8 cellular contexts compared by ENCODE assay signal in the genomic region with DNA sequence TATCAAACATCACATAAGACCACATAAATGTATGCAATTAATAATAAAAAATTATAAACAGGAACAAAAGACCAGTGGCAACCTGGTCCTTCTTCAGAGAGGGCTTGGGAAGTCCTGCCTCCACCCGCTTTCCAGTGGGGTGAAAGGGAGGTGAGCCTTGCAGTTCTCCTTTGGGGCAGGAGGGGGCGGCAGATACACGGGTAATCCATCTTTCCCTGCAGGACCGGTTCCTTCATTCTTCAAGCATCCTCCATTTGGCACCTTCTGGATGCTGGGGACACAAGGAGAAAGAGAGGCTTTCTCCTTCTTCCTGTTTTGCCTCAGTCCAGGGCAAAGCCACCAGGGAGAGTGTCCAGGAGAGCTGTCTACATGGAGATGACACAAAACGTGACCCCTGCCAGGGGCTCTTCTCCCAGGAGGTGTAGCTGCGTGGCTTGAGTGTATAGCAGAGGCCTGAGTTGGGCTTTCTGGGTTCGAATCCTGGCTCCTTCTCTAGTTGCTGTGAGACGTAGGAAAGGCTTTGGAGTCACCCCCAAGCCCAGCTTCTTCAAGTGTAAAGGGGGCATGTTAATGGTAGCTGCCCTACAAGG. TPM values are rescaled to one million over a fixed set of nuclear protein-coding genes. Genes with fewer than 3 reads are reported as not detected.
DNase-seq lines count a peak whose midpoint lies in the region; ATAC-seq and TF ChIP-seq lines count a peak whose summit lies in the region.

No MANE protein-coding gene starts in this region.

- peak; percentile 76 for DNase-seq in EL
- DNase-seq in MG63 = peak; percentile 60
- DNase-seq in activated naive CD8-positive, alpha-beta T cell treated with anti-CD3 and anti-CD28 coated beads, Interleukin-2, amount 10 ng/mL, durations not matched to agents 7 days and 5 days = peak; percentile 76
- DNase-seq in cardiac septum (ENCODE audit: low spot score) = peak; percentile 89
- DNase-seq in prostate gland (ENCODE audit: low spot score) = peak; percentile 78

- no peaks in the 10 kb centered on the region for H4K20me1 ChIP-seq in SU-DHL-6 (ENCODE audit: low read depth, low read length)

- H3K4me3 ChIP-seq in MG63 = no peak overlapping the region
- no peak overlapping the region for H3K4me3 ChIP-seq in SU-DHL-6 (ENCODE audit: insufficient read depth, low read length, poor library complexity, severe bottlenecking)
- H3K4me3 ChIP-seq in prostate gland = no peak overlapping the region

- H3K36me3 ChIP-seq in MG63 (no peaks in the 10 kb centered on the region), SU-DHL-6 (ENCODE audit: low read length) (no peaks in the 10 kb centered on the region), prostate gland (no peaks in the 10 kb centered on the region)

- WGBS in prostate gland = 40% methylated on average over 8 of the region's 8 CpGs

- no peak overlapping the region for H3K27ac ChIP-seq in SU-DHL-6 (ENCODE audit: low read depth, low read length)
- H3K27ac ChIP-seq in prostate gland = no peak overlapping the region

- no peaks in the 10 kb centered on the region for H3K79me2 ChIP-seq in SU-DHL-6 (ENCODE audit: insufficient read depth, low read length)

- no peaks in the 10 kb centered on the region for H3K4me1 ChIP-seq in prostate gland (replicated peaks)

- no peaks in the 10 kb centered on the region for H3K9me2 ChIP-seq in SU-DHL-6 (replicated peaks; ENCODE audit: insufficient read depth, low read length)

- no peaks in the 10 kb centered on the region for H3F3A ChIP-seq in SU-DHL-6 (ENCODE audit: insufficient read depth)

- POLR2A ChIA-PET in activated naive CD8-positive, alpha-beta T cell treated with anti-CD3 and anti-CD28 coated beads, Interleukin-2, amount 10 ng/mL, durations not matched to agents 7 days and 5 days (lab: Charles Lee) = interaction anchor here (0.6 kb wide), 1 partner anchor 239 kb away, joined by 3 read pairs; no protein-coding TSS in a partner anchor

- H2AFZ ChIP-seq in SU-DHL-6 (ENCODE audit: low read depth, low read length, severe bottlenecking) = no peak overlapping the region

- ATAC-seq in activated naive CD8-positive, alpha-beta T cell treated with anti-CD3 and anti-CD28 coated beads, Interleukin-2, amount 10 ng/mL, durations not matched to agents 7 days and 5 days (ENCODE audit: low read depth) = peak; percentile 61
- ATAC-seq in HG02885 (IDR thresholded peaks at IDR 0.05; ENCODE audit: poor library complexity, unreplicated experiment) = no peak
- ATAC-seq in HG02678 (IDR thresholded peaks at IDR 0.05; ENCODE audit: unreplicated experiment) = no peak

- H3K27me3 Mint-ChIP-seq in activated naive CD8-positive, alpha-beta T cell treated with anti-CD3 and anti-CD28 coated beads, Interleukin-2, amount 10 ng/mL, durations not matched to agents 7 days and 5 days = peaks cover 51% of the 10 kb centered on the region

- peak; percentile 82 for TF ChIP-seq CTCF in SU-DHL-6 (IDR thresholded peaks at IDR 0.05; ENCODE audit: insufficient read depth, low read length, poor library complexity, severe bottlenecking)
- peak; percentile 66 to 98 (median 94) for TF ChIP-seq CTCF in prostate gland (IDR thresholded peaks at IDR 0.05)

- H3K4me2 ChIP-seq in SU-DHL-6 (ENCODE audit: low read depth, low read length, poor library complexity, severe bottlenecking) = no peak overlapping the region

- no peak overlapping the region for H3K27ac Mint-ChIP-seq in activated naive CD8-positive, alpha-beta T cell treated with anti-CD3 and anti-CD28 coated beads, Interleukin-2, amount 10 ng/mL, durations not matched to agents 7 days and 5 days

- peaks cover 3% of the 10 kb centered on the region for H3K4me1 Mint-ChIP-seq in activated naive CD8-positive, alpha-beta T cell treated with anti-CD3 and anti-CD28 coated beads, Interleukin-2, amount 10 ng/mL, durations not matched to agents 7 days and 5 days

- H3K27me3 ChIP-seq in MG63 = no peaks in the 10 kb centered on the region
- no peaks in the 10 kb centered on the region for H3K27me3 ChIP-seq in SU-DHL-6 (ENCODE audit: low read length)
- H3K27me3 ChIP-seq in prostate gland (replicated peaks; ENCODE audit: insufficient read depth) = no peaks in the 10 kb centered on the region

- H3K9me3 ChIP-seq in MG63 = peaks cover 9% of the 10 kb centered on the region
- H3K9me3 ChIP-seq in SU-DHL-6 (ENCODE audit: insufficient read depth, low read length) = no peaks in the 10 kb centered on the region
- no peaks in the 10 kb centered on the region for H3K9me3 ChIP-seq in prostate gland

- TF ChIP-seq POLR2A in prostate gland (IDR thresholded peaks at IDR 0.05) = no peak

- H3K9me3 Mint-ChIP-seq in activated naive CD8-positive, alpha-beta T cell treated with anti-CD3 and anti-CD28 coated beads, Interleukin-2, amount 10 ng/mL, durations not matched to agents 7 days and 5 days = no peaks in the 10 kb centered on the region

- intact Hi-C loops in cardiac septum (cut with DNase I) (loop anchor here (5.0 kb wide), 2 partner anchors 96 to 986 kb away; no protein-coding TSS in a partner anchor), prostate gland (cut with DNase I) (loop anchor here (5.0 kb wide), 1 partner anchor 1011 kb away; no protein-coding TSS in a partner anchor)

- H3K4me3 Mint-ChIP-seq in activated naive CD8-positive, alpha-beta T cell treated with anti-CD3 and anti-CD28 coated beads, Interleukin-2, amount 10 ng/mL, durations not matched to agents 7 days and 5 days = no peak overlapping the region

- H3K36me3 Mint-ChIP-seq in activated naive CD8-positive, alpha-beta T cell treated with anti-CD3 and anti-CD28 coated beads, Interleukin-2, amount 10 ng/mL, durations not matched to agents 7 days and 5 days = no peaks in the 10 kb centered on the region

- no peak overlapping the region for H3K9ac ChIP-seq in SU-DHL-6 (ENCODE audit: low read length)

RNA-seq across cellular contexts. Expression of gene RPLP1, which starts 23.2 kb away (rescaled TPM):
- total RNA-seq in MG63 (2014; rRNA removed; shearing (Covaris generic); ENCODE audit: low replicate concordance) = 100 and 227 TPM in 2 replicates
- 1,000 to 10,000 TPM; 1,785 to 1,910 TPM for total RNA-seq in activated naive CD8-positive, alpha-beta T cell treated with anti-CD3 and anti-CD28 coated beads, Interleukin-2, amount 10 ng/mL, durations not matched to agents 7 days and 5 days
- total RNA-seq in cardiac septum (1,178 TPM), prostate gland (100 to 1,000 TPM; 593 to 930 TPM)
